12 cellular contexts compared by ENCODE assay signal in the genomic region with DNA sequence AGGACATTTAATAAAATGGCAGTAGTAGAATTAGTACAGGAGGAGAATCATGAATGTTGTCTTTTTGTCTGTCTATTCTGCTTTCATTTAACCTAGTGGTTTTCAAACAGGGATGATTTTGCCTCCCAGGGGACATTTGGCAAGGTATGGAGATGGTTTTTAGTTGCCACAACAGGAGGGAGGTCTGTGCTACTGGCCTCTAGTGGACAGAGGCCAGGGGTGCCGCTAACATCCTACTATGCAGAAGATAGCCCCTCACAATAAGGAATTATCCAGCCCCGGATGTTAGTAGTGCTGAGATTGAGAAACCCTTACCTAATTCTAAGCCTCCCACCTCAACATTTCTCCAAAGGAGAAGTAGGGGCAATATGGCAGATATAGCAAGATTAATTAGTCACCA. TPM values are rescaled to one million over a fixed set of nuclear protein-coding genes. Genes with fewer than 3 reads are reported as not detected.
DNase-seq lines count a peak whose midpoint lies in the region; ATAC-seq and TF ChIP-seq lines count a peak whose summit lies in the region.
"Had no signal": no experiment of that assay in that cellular context is flagged by ENCODE, and none has a peak within 500 bp of the region (broad histone marks: within the 10 kb centered on the region; RNA-seq: fewer than 3 reads in every experiment).

No MANE protein-coding gene starts in this region.

- H3K4me1 ChIP-seq in Panc1 (ENCODE audit: control insufficient read depth, insufficient read depth, low read length) (no peaks in the 10 kb centered on the region), hepatocyte (ENCODE audit: insufficient read depth) (no peaks in the 10 kb centered on the region), adrenal gland (replicated peaks in 1 of 2) (peaks cover 0 to 4% of the 10 kb centered on the region in 2 donors)

- H3K79me2 ChIP-seq in hepatocyte = peaks cover 6% of the 10 kb centered on the region

- H2AFZ ChIP-seq in hepatocyte = no peak overlapping the region

- ATAC-seq in Panc1 = no peak; the same call in 1 of the 2 replicates
- ATAC-seq in GM19397 (IDR thresholded peaks at IDR 0.05; ENCODE audit: unreplicated experiment) = no peak

- H3K27me3 ChIP-seq in Panc1 (ENCODE audit: control insufficient read depth, insufficient read depth, low read length) (no peaks in the 10 kb centered on the region), hepatocyte (no peaks in the 10 kb centered on the region), adrenal gland (no peaks in the 10 kb centered on the region)

- TF ChIP-seq CTCF in GM12864 (IDR thresholded peaks at IDR 0.05; ENCODE audit: low read depth, low read length, missing control alignments) (peak; percentile 49), Panc1 (IDR thresholded peaks at IDR 0.05) (peak; percentile 79), hepatocyte (IDR thresholded peaks at IDR 0.05; ENCODE audit: poor library complexity) (peak; percentile 40), adrenal gland (IDR thresholded peaks at IDR 0.05) (peak in 2 of 6 experiments; percentile 9 to 27), lower leg skin (IDR thresholded peaks at IDR 0.05) (no peak)

- in situ Hi-C loops in ACHN (cut with HindIII; ENCODE audit: low pct_ligation_motif_present, low pct_unique_long_range_greater_than_20kb, low sequenced_read_pairs) (loop anchor here (25.0 kb wide), 1 partner anchor 704 kb away; no protein-coding TSS in a partner anchor), Panc1 (cut with HindIII; ENCODE audit: low pct_unique_long_range_greater_than_20kb, low sequenced_read_pairs) (no loop called here)

- TF ChIP-seq POLR2A in adrenal gland (IDR thresholded peaks at IDR 0.05) (no peak), lower leg skin (IDR thresholded peaks at IDR 0.05) (no peak)

- H3K4me3 ChIP-seq in GM12864 (ENCODE audit: low read depth, low read length) (no peak overlapping the region), Panc1 (ENCODE audit: low read depth in 2 of 2, low read length in 2 of 2) (no peak overlapping the region), hepatocyte (no peak overlapping the region), adrenal gland (no peak overlapping the region), lower leg skin (ENCODE audit: low read depth, poor library complexity, severe bottlenecking) (no peak overlapping the region)

- POLR2A ChIA-PET in Panc1 (lab: Charles Lee) = no interaction called here

- intact Hi-C loops in Panc1 (cut with micrococcal nuclease; ENCODE audit: unreplicated experiment) (no loop called here), adrenal gland (cut with DNase I) (loop anchor here in 1 of 2 donors (5.0 kb wide), 1 partner anchor 86 kb away; no protein-coding TSS in a partner anchor), lower leg skin (cut with DNase I; ENCODE audit: low total_unique reads) (loop anchor here (5.0 kb wide), 1 partner anchor 939 kb away; no protein-coding TSS in a partner anchor)

- no peaks in the 10 kb centered on the region for H3K9me2 ChIP-seq in hepatocyte (replicated peaks; ENCODE audit: insufficient read depth)

- peaks cover 13% of the 10 kb centered on the region for H3K36me3 ChIP-seq in Panc1 (ENCODE audit: control insufficient read depth, insufficient read depth, low read length)
- H3K36me3 ChIP-seq in hepatocyte (replicated peaks; ENCODE audit: insufficient read depth, low read depth) = no peaks in the 10 kb centered on the region
- H3K36me3 ChIP-seq in adrenal gland (replicated peaks in 1 of 2) = peaks cover 0 to 39% of the 10 kb centered on the region in 2 donors

- H3K27ac ChIP-seq in Panc1 (ENCODE audit: low read length) = no peak overlapping the region
- H3K27ac ChIP-seq in hepatocyte = no peak overlapping the region
- no peak overlapping the region for H3K27ac ChIP-seq in caudate nucleus (ENCODE audit: low read depth, low read length)
- no peak overlapping the region for H3K27ac ChIP-seq in adrenal gland

- DNase-seq in ACHN = peak; percentile 35
- DNase-seq in GM12864 (ENCODE audit: low read depth) = no peak
- DNase-seq in Panc1 (ENCODE audit: low read depth, low spot score) = no peak
- DNase-seq in hepatocyte (ENCODE audit: low spot score) = no peak
- no peak for DNase-seq in caudate nucleus (lab: John Stamatoyannopoulos, UW)
- DNase-seq in adrenal gland = no peak
- DNase-seq in lower leg skin (ENCODE audit: low spot score in 2 of 2) = no peak
- DNase-seq: GDM1, hippocampal formation, T-helper 2 cell had no signal

- no peak overlapping the region for H3K4me2 ChIP-seq in hepatocyte

- WGBS in hepatocyte (ENCODE audit: low lambda C conversion rate, missing lambda C conversion rate) = 68% methylated on average over 2 of the region's 2 CpGs
- 89 to 96% (median 93%) methylated on average over 2 of the region's 2 CpGs for WGBS in adrenal gland, 4 donors
- WGBS in lower leg skin, 2 donors = 88 to 93% methylated on average over 2 of the region's 2 CpGs

- H3K9me3 ChIP-seq in Panc1 (ENCODE audit: control insufficient read depth, insufficient read depth, low read depth, low read length) (0 out of 2 replicates have a peak, but pooled peaks cover 4% of the 10 kb centered on the region), hepatocyte (ENCODE audit: low read depth) (no peaks in the 10 kb centered on the region), adrenal gland (replicated peaks in 1 of 3) (peaks cover 0 to 6% (median 0%) of the 10 kb centered on the region in 3 donors)

- CTCF ChIA-PET in Panc1 (lab: Charles Lee) = no interaction called here

- no TSS peak for BruUV-seq in Panc1 (replicated peaks; lab: Mats Ljungman, UMichigan)

- no peaks in the 10 kb centered on the region for H4K20me1 ChIP-seq in hepatocyte (ENCODE audit: insufficient read depth, poor library complexity, severe bottlenecking)

RNA-seq across cellular contexts. Expression of gene FASTKD2, which starts 18.3 kb away (rescaled TPM):
- total RNA-seq in Panc1 (2021; ENCODE audit: unreplicated experiment) (20.5 TPM), hepatocyte (34.4 and 37.9 TPM in 2 replicates), adrenal gland (10 to 100 TPM; 15.1 to 43.9 (median 27.8) TPM), lower leg skin (10 to 100 TPM; 21.4 to 25.4 (median 23.8) TPM)
- 8.4 TPM for polyA plus RNA-seq in Panc1 (2012; ENCODE audit: insufficient read length)
- polyA plus RNA-seq in hepatocyte (17.7 and 20.0 TPM in 2 replicates), adrenal gland (10 to 100 TPM in 2 of 3 donors, 1 to 10 TPM in 1; 8.4 to 59.8 (median 10.2) TPM)

RNA-seq across cellular contexts. Expression of gene MDH1B, which starts 18.6 kb away (rescaled TPM):
- 0.85 TPM for total RNA-seq in Panc1 (2021; ENCODE audit: unreplicated experiment)
- polyA plus RNA-seq in Panc1 (2012; ENCODE audit: insufficient read length) = 0.78 TPM
- 0.07 and 0.16 TPM in 2 replicates for total RNA-seq in hepatocyte
- 0.35 and 0.67 TPM in 2 replicates for polyA plus RNA-seq in hepatocyte
- 1 to 10 TPM in 7 of 8 donors, under 1 TPM in 1; 0.88 to 3.7 (median 2.1) TPM for total RNA-seq in adrenal gland
- polyA plus RNA-seq in adrenal gland = 1 to 10 TPM; 1.5 to 6.9 (median 3.1) TPM
- total RNA-seq in lower leg skin = 1 to 10 TPM in 1 of 4 donors, under 1 TPM in 3; 0.10 to 1.1 (median 0.46) TPM
- total RNA-seq: skeletal muscle tissue had no signal

Comparison
In these comparisons a context has a peak if more than half of its experiments do, and no peak if none do; other contexts are left out.
1. CTCF ChIP-seq: peak in GM12864 (single experiment), Panc1 (single experiment) and hepatocyte (single experiment); none in lower leg skin (0 of 3).